12 cellular contexts compared by ENCODE assay signal in the genomic region with DNA sequence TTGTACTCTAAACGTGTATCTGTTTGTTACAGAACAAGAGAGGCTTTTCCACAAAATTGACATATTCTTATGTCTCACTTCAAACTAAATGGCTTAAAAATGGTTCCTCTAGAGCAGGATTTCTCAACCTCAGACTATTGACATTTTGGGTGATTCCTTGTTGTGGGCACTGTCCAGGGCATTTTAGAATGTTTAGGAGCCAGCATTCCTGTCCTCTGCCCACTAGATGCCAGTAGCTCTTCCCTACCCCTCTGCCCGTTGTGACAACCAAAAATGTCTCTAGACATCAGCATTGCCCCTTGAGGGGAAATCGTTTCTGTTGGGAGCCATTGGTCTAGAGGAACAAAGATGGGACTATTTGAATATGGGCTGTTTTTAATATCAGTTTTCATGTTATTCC. TPM values are rescaled to one million over a fixed set of nuclear protein-coding genes. Genes with fewer than 3 reads are reported as not detected.
DNase-seq lines count a peak whose midpoint lies in the region; ATAC-seq and TF ChIP-seq lines count a peak whose summit lies in the region.
"Had no signal": no experiment of that assay in that cellular context is flagged by ENCODE, and none has a peak within 500 bp of the region (broad histone marks: within the 10 kb centered on the region; RNA-seq: fewer than 3 reads in every experiment).

No MANE protein-coding gene starts in this region.

- H3K4me1 ChIP-seq in tibial artery: peaks cover 0 to 88% (median 29%) of the 10 kb centered on the region in 4 donors

- POLR2A ChIA-PET in activated naive CD8-positive, alpha-beta T cell treated with anti-CD3 and anti-CD28 coated beads, Interleukin-2, amount 10 ng/mL, durations not matched to agents 7 days and 5 days (lab: Charles Lee): interaction anchor here (1.0 to 10.4 kb wide), 4 partner anchors 9 to 75 kb away, joined by 3 to 175 read pairs (median 29); a partner anchor contains a TSS

- H3K27me3 Mint-ChIP-seq in activated T-cell treated with anti-CD3 and anti-CD28 coated beads, Interleukin-2, amount 50 U/mL, for 72 hours (ENCODE audit: low read depth): no peaks in the 10 kb centered on the region
- H3K27me3 Mint-ChIP-seq in activated naive CD8-positive, alpha-beta T cell treated with anti-CD3 and anti-CD28 coated beads, Interleukin-2, amount 10 ng/mL, durations not matched to agents 7 days and 5 days: no peaks in the 10 kb centered on the region
- no peaks in the 10 kb centered on the region for H3K27me3 Mint-ChIP-seq in memory B cell

- intact Hi-C loops in tibial artery (cut with DNase I; ENCODE audit: low total_unique reads): no loop called here

- H3K9me3 Mint-ChIP-seq in activated T-cell treated with anti-CD3 and anti-CD28 coated beads, Interleukin-2, amount 50 U/mL, for 72 hours: no peaks in the 10 kb centered on the region
- H3K9me3 Mint-ChIP-seq in activated naive CD8-positive, alpha-beta T cell treated with anti-CD3 and anti-CD28 coated beads, Interleukin-2, amount 10 ng/mL, durations not matched to agents 7 days and 5 days: no peaks in the 10 kb centered on the region
- no peaks in the 10 kb centered on the region for H3K9me3 Mint-ChIP-seq in memory B cell

- H3K27ac Mint-ChIP-seq in activated T-cell treated with anti-CD3 and anti-CD28 coated beads, Interleukin-2, amount 50 U/mL, for 72 hours: peak overlapping the region; percentile 91
- H3K27ac Mint-ChIP-seq in activated naive CD8-positive, alpha-beta T cell treated with anti-CD3 and anti-CD28 coated beads, Interleukin-2, amount 10 ng/mL, durations not matched to agents 7 days and 5 days: peak overlapping the region; percentile 42
- peak overlapping the region; percentile 100 for H3K27ac Mint-ChIP-seq in memory B cell

- H3K27me3 ChIP-seq in tibial artery (no peaks in the 10 kb centered on the region), WERI-Rb-1 (ENCODE audit: insufficient read depth, low read depth, severe bottlenecking) (no peaks in the 10 kb centered on the region)

- peaks cover 33 to 51% of the 10 kb centered on the region in 2 donors for H3K36me3 Mint-ChIP-seq in activated T-cell treated with anti-CD3 and anti-CD28 coated beads, Interleukin-2, amount 50 U/mL, for 72 hours (ENCODE audit: insufficient read depth in 2 of 2)
- H3K36me3 Mint-ChIP-seq in activated naive CD8-positive, alpha-beta T cell treated with anti-CD3 and anti-CD28 coated beads, Interleukin-2, amount 10 ng/mL, durations not matched to agents 7 days and 5 days: peaks cover 21% of the 10 kb centered on the region
- peaks cover 31% of the 10 kb centered on the region for H3K36me3 Mint-ChIP-seq in memory B cell

- H3K4me3 Mint-ChIP-seq in activated T-cell treated with anti-CD3 and anti-CD28 coated beads, Interleukin-2, amount 50 U/mL, for 72 hours: peak overlapping the region; percentile 86 to 98
- H3K4me3 Mint-ChIP-seq in activated naive CD8-positive, alpha-beta T cell treated with anti-CD3 and anti-CD28 coated beads, Interleukin-2, amount 10 ng/mL, durations not matched to agents 7 days and 5 days: peak overlapping the region; percentile 41
- peak overlapping the region; percentile 33 for H3K4me3 Mint-ChIP-seq in memory B cell

- H3K4me3 ChIP-seq in tibial artery (no peak overlapping the region), WERI-Rb-1 (ENCODE audit: low read depth, low read length) (no peak overlapping the region)

- DNase-seq in activated T-cell treated with anti-CD3 and anti-CD28 coated beads, Interleukin-2, amount 50 U/mL, for 72 hours: no peak
- no peak for DNase-seq in activated T-cell treated with anti-CD3 and anti-CD28 coated beads, Interleukin-2, amount 50 U/mL, for 48 hours
- DNase-seq in activated naive CD8-positive, alpha-beta T cell treated with anti-CD3 and anti-CD28 coated beads, Interleukin-2, amount 10 ng/mL, durations not matched to agents 7 days and 5 days: no peak
- DNase-seq in memory B cell (ENCODE audit: low spot score in 2 of 2) (no peak), tibial artery (no peak), pons (ENCODE audit: low spot score) (no peak), WERI-Rb-1 (no peak)
- DNase-seq: activated CD4-positive, CD25-positive, alpha-beta regulatory T cell treated with anti-CD3 and anti-CD28 coated beads, Interleukin-2, amount 50 U/mL, for 72 hours; aorta; NCI-H524; Right ventricle myocardium superior had no signal

- peaks cover 0 to 4% (median 0%) of the 10 kb centered on the region in 3 donors for H3K36me3 ChIP-seq in tibial artery
- H3K36me3 ChIP-seq in WERI-Rb-1: no peaks in the 10 kb centered on the region

- H3K9me3 ChIP-seq in tibial artery (no peaks in the 10 kb centered on the region), WERI-Rb-1 (ENCODE audit: severe bottlenecking) (no peaks in the 10 kb centered on the region)

- H3K4me1 Mint-ChIP-seq in activated T-cell treated with anti-CD3 and anti-CD28 coated beads, Interleukin-2, amount 50 U/mL, for 72 hours (ENCODE audit: low read depth): peaks cover 92% of the 10 kb centered on the region
- H3K4me1 Mint-ChIP-seq in activated naive CD8-positive, alpha-beta T cell treated with anti-CD3 and anti-CD28 coated beads, Interleukin-2, amount 10 ng/mL, durations not matched to agents 7 days and 5 days: peaks cover 74% of the 10 kb centered on the region
- peaks cover 66% of the 10 kb centered on the region for H3K4me1 Mint-ChIP-seq in memory B cell

- ATAC-seq in activated T-cell treated with anti-CD3 and anti-CD28 coated beads, Interleukin-2, amount 50 U/mL, for 72 hours (replicated peaks in 1 of 2): no peak
- no peak for ATAC-seq in activated naive CD8-positive, alpha-beta T cell treated with anti-CD3 and anti-CD28 coated beads, Interleukin-2, amount 10 ng/mL, durations not matched to agents 7 days and 5 days (ENCODE audit: low read depth)
- no peak for ATAC-seq in memory B cell (ENCODE audit: low read depth)
- no peak for ATAC-seq in HG02588 (IDR thresholded peaks at IDR 0.05; ENCODE audit: unreplicated experiment)

- peak overlapping the region; percentile 65 to 78 for H3K27ac ChIP-seq in tibial artery
- H3K27ac ChIP-seq in WERI-Rb-1: no peak overlapping the region

- TF ChIP-seq CTCF in tibial artery (IDR thresholded peaks at IDR 0.05) (no peak), WERI-Rb-1 (IDR thresholded peaks at IDR 0.05; ENCODE audit: low read depth, low read length) (no peak)

RNA-seq across cellular contexts. Expression of a gene that starts 17.3 kb away (rescaled TPM):
- total RNA-seq in activated T-cell treated with anti-CD3 and anti-CD28 coated beads, Interleukin-2, amount 50 U/mL, for 72 hours: 100 to 1,000 TPM; 487 to 586 TPM
- total RNA-seq in activated naive CD8-positive, alpha-beta T cell treated with anti-CD3 and anti-CD28 coated beads, Interleukin-2, amount 10 ng/mL, durations not matched to agents 7 days and 5 days: 100 to 1,000 TPM; 133 to 138 TPM

RNA-seq across cellular contexts. Expression of a gene that starts 59.4 kb away (rescaled TPM):
- total RNA-seq in activated T-cell treated with anti-CD3 and anti-CD28 coated beads, Interleukin-2, amount 50 U/mL, for 72 hours: 1 to 10 TPM; 7.4 to 7.9 TPM
- 1 to 10 TPM; 5.2 to 6.3 TPM for total RNA-seq in activated naive CD8-positive, alpha-beta T cell treated with anti-CD3 and anti-CD28 coated beads, Interleukin-2, amount 10 ng/mL, durations not matched to agents 7 days and 5 days

Comparison
In these comparisons a context has a peak if more than half of its experiments do, and no peak if none do; other contexts are left out.
1. H3K27ac Mint-ChIP-seq: peak in every context shown above with its lines; median percentile 100 in memory B cell; 91 in activated T-cell treated with anti-CD3 and anti-CD28 coated beads, Interleukin-2, amount 50 U/mL, for 72 hours; 42 in activated naive CD8-positive, alpha-beta T cell treated with anti-CD3 and anti-CD28 coated beads, Interleukin-2, amount 10 ng/mL, durations not matched to agents 7 days and 5 days.
2. H3K4me3 Mint-ChIP-seq: peak in every context shown above with its lines; median percentile 92 in activated T-cell treated with anti-CD3 and anti-CD28 coated beads, Interleukin-2, amount 50 U/mL, for 72 hours; 41 in activated naive CD8-positive, alpha-beta T cell treated with anti-CD3 and anti-CD28 coated beads, Interleukin-2, amount 10 ng/mL, durations not matched to agents 7 days and 5 days; 33 in memory B cell.